Comparison of ENCODE assay signal across 9 cellular contexts in genomic region chr22:42342426-42343135, GRCh38.
A peak's percentile ranks its signal among the peaks of the same experiment; 100 is the strongest.
DNase-seq lines count a peak whose midpoint lies in the region; ATAC-seq and TF ChIP-seq lines count a peak whose summit lies in the region.
"Had no signal": no experiment of that assay in that cellular context is flagged by ENCODE, and none has a peak within 500 bp of the region (broad histone marks: within the 10 kb centered on the region; RNA-seq: fewer than 3 reads in every experiment).

No MANE protein-coding gene starts in this region.

- 81% methylated on average over 10 of the region's 11 CpGs for WGBS in suprapubic skin

- CTCF ChIA-PET in activated CD4-positive, alpha-beta T cell treated with anti-CD3 and anti-CD28 coated beads, Interleukin-2, amount 10 ng/mL, durations not matched to agents 7 days and 5 days (lab: Charles Lee) = interaction anchor here (0.8 to 1.2 kb wide), 2 partner anchors 8 to 252 kb away, joined by 3 read pairs; partner anchors contain the start of gene NDUFA6

- no peaks in the 10 kb centered on the region for H3K9me3 Mint-ChIP-seq in activated CD4-positive, alpha-beta T cell treated with anti-CD3 and anti-CD28 coated beads, Interleukin-2, amount 10 ng/mL, durations not matched to agents 7 days and 5 days

- peak overlapping the region; percentile 57 for H3K4me3 ChIP-seq in WERI-Rb-1 (ENCODE audit: low read depth, low read length)
- H3K4me3 ChIP-seq in iPS-20b (ENCODE audit: low read length) = peak overlapping the region; percentile 48
- H3K4me3 ChIP-seq in suprapubic skin = peak overlapping the region; percentile 44

- H3K9me3 ChIP-seq in WERI-Rb-1 (ENCODE audit: severe bottlenecking) = no peaks in the 10 kb centered on the region
- no peaks in the 10 kb centered on the region for H3K9me3 ChIP-seq in iPS-20b (ENCODE audit: insufficient read depth, low read depth, low read length)
- H3K9me3 ChIP-seq in suprapubic skin = no peaks in the 10 kb centered on the region

- peak overlapping the region; percentile 70 for H3K27ac ChIP-seq in WERI-Rb-1
- H3K27ac ChIP-seq in iPS-20b (ENCODE audit: low read length) = no peak overlapping the region
- no peak overlapping the region for H3K27ac ChIP-seq in suprapubic skin

- no peak for ATAC-seq in GM18502 (IDR thresholded peaks at IDR 0.05; ENCODE audit: poor library complexity, unreplicated experiment)

- no peak for TF ChIP-seq CTCF in WERI-Rb-1 (IDR thresholded peaks at IDR 0.05; ENCODE audit: low read depth, low read length)
- TF ChIP-seq CTCF in suprapubic skin (IDR thresholded peaks at IDR 0.05) = no peak

- no peak overlapping the region for H3K9ac ChIP-seq in iPS-20b (ENCODE audit: low read depth, low read length)

- POLR2A ChIA-PET in activated CD4-positive, alpha-beta T cell treated with anti-CD3 and anti-CD28 coated beads, Interleukin-2, amount 10 ng/mL, durations not matched to agents 7 days and 5 days (lab: Charles Lee) = no interaction called here

- H3K36me3 Mint-ChIP-seq in activated CD4-positive, alpha-beta T cell treated with anti-CD3 and anti-CD28 coated beads, Interleukin-2, amount 10 ng/mL, durations not matched to agents 7 days and 5 days (ENCODE audit: low read depth) = no peaks in the 10 kb centered on the region
- H3K36me3 Mint-ChIP-seq: CD14-positive monocyte had no signal

- H3K4me3 Mint-ChIP-seq in activated CD4-positive, alpha-beta T cell treated with anti-CD3 and anti-CD28 coated beads, Interleukin-2, amount 10 ng/mL, durations not matched to agents 7 days and 5 days = peak overlapping the region; percentile 66

- H3K27me3 Mint-ChIP-seq in activated CD4-positive, alpha-beta T cell treated with anti-CD3 and anti-CD28 coated beads, Interleukin-2, amount 10 ng/mL, durations not matched to agents 7 days and 5 days = peaks cover 12% of the 10 kb centered on the region

- no peak for TF ChIP-seq EP300 in suprapubic skin (IDR thresholded peaks at IDR 0.05)

- H3K4me1 ChIP-seq in iPS-20b (ENCODE audit: insufficient read depth, low read length) = peaks cover 12% of the 10 kb centered on the region; the same call in 1 of the 2 replicates
- H3K4me1 ChIP-seq in suprapubic skin = peaks cover 27% of the 10 kb centered on the region

- H3K36me3 ChIP-seq in WERI-Rb-1 (no peaks in the 10 kb centered on the region; the same call in 1 of the 2 replicates), iPS-20b (ENCODE audit: insufficient read depth, low read depth, low read length) (no peaks in the 10 kb centered on the region), suprapubic skin (no peaks in the 10 kb centered on the region)

- in situ Hi-C loops in KBM-7 (cut with MboI; ENCODE audit: low pct_unique_long_range_greater_than_20kb, low sequenced_read_pairs) = no loop called here

- H3K4me1 Mint-ChIP-seq in activated CD4-positive, alpha-beta T cell treated with anti-CD3 and anti-CD28 coated beads, Interleukin-2, amount 10 ng/mL, durations not matched to agents 7 days and 5 days = peaks cover 3% of the 10 kb centered on the region

- H3K27me3 ChIP-seq in WERI-Rb-1 (ENCODE audit: insufficient read depth, low read depth, severe bottlenecking) = no peaks in the 10 kb centered on the region
- H3K27me3 ChIP-seq in iPS-20b (ENCODE audit: insufficient read depth, low read length) = peaks cover 55% of the 10 kb centered on the region
- H3K27me3 ChIP-seq in suprapubic skin = no peaks in the 10 kb centered on the region

- DNase-seq in activated CD4-positive, alpha-beta T cell treated with anti-CD3 and anti-CD28 coated beads, Interleukin-2, amount 10 ng/mL, durations not matched to agents 7 days and 5 days = no peak
- no peak for DNase-seq in activated CD4-positive, alpha-beta T cell treated with anti-CD3 and anti-CD28 coated beads for 1 hour
- DNase-seq in WERI-Rb-1 (peak; percentile 48), suprapubic skin (ENCODE audit: low spot score in 2 of 2) (no peak), KBM-7 (no peak)
- DNase-seq in central memory CD4-positive, alpha-beta T cell = no peak

- TF ChIP-seq POLR2A in suprapubic skin (IDR thresholded peaks at IDR 0.05) = no peak

- peak overlapping the region; percentile 60 for H3K27ac Mint-ChIP-seq in activated CD4-positive, alpha-beta T cell treated with anti-CD3 and anti-CD28 coated beads, Interleukin-2, amount 10 ng/mL, durations not matched to agents 7 days and 5 days
- H3K27ac Mint-ChIP-seq: CD14-positive monocyte had no signal
